Comparison of ENCODE assay signal across 16 cellular contexts in the genomic region with DNA sequence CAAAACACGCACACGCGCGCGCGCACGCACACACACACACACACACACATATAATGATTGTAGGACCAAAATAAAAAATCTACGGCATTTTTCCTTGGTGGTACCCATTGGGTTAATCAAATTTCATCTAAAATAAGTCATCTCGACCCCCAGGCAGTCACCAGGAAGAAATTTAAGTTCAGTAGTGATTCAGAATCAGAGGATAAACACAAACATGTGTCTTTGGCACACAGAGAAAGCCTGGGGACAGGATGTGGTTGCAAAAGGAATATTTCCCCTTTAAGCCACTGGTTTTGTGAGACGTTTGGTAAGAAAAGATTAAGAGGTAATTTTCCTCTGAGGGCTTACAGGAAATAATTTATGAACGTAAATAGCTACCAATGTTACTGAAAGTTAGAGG.
DNase-seq lines count a peak whose midpoint lies in the region; ATAC-seq, FAIRE-seq and TF ChIP-seq lines count a peak whose summit lies in the region.
"Had no signal": no experiment of that assay in that cellular context is flagged by ENCODE, and none has a peak within 500 bp of the region (broad histone marks: within the 10 kb centered on the region; RNA-seq: fewer than 3 reads in every experiment).

No MANE protein-coding gene starts in this region.

- no peak overlapping the region for H3K9ac ChIP-seq in MM.1S (ENCODE audit: low read length)
- H3K9ac ChIP-seq in astrocyte (ENCODE audit: low read length) = no peak overlapping the region
- no peak overlapping the region for H3K9ac ChIP-seq in neuronal stem cell (ENCODE audit: low read depth, low read length, poor library complexity)

- H3K4me3 ChIP-seq in MM.1S (ENCODE audit: low read length) (no peak overlapping the region), astrocyte (ENCODE audit: insufficient read depth, low read depth, low read length) (no peak overlapping the region), neuronal stem cell (ENCODE audit: low read length in 2 of 2) (no peak overlapping the region)

- no peak overlapping the region for H3K27ac Mint-ChIP-seq in astrocyte (ENCODE audit: unreplicated experiment)
- H3K27ac Mint-ChIP-seq in activated CD8-positive, alpha-beta T cell treated with anti-CD3 and anti-CD28 coated beads, Interleukin-2, amount 10 ng/mL, durations not matched to agents 7 days and 5 days = no peak overlapping the region
- H3K27ac Mint-ChIP-seq: activated T-helper 1 cell treated with anti-CD3 and anti-CD28 coated beads, Interleukin-12 subunit alpha, Interleukin-12 subunit beta, Interleukin-2, Interleukin-4 antibody, amounts not matched to agents 30 ng/mL and 10 ng/mL and 1 ng/mL, durations not matched to agents 14 hours and 24 hours and 36 hours; nephron progenitor cell had no signal

- H3K36me3 Mint-ChIP-seq in astrocyte (ENCODE audit: low read depth, unreplicated experiment) = no peaks in the 10 kb centered on the region
- no peaks in the 10 kb centered on the region for H3K36me3 Mint-ChIP-seq in activated CD8-positive, alpha-beta T cell treated with anti-CD3 and anti-CD28 coated beads, Interleukin-2, amount 10 ng/mL, durations not matched to agents 7 days and 5 days (ENCODE audit: low read depth)

- H3K79me2 ChIP-seq in MM.1S (ENCODE audit: low read length) (no peaks in the 10 kb centered on the region), astrocyte (ENCODE audit: insufficient read depth, low read length) (no peaks in the 10 kb centered on the region)

- H3K27ac ChIP-seq in MM.1S (ENCODE audit: low read length) = no peak overlapping the region
- H3K27ac ChIP-seq in astrocyte (ENCODE audit: low read depth, low read length) = peak overlapping the region; percentile 60
- H3K27ac ChIP-seq in neuronal stem cell (replicated peaks; ENCODE audit: low read length) = no peak overlapping the region

- no peak overlapping the region for H3K4me3 Mint-ChIP-seq in astrocyte (ENCODE audit: unreplicated experiment)
- H3K4me3 Mint-ChIP-seq in activated CD8-positive, alpha-beta T cell treated with anti-CD3 and anti-CD28 coated beads, Interleukin-2, amount 10 ng/mL, durations not matched to agents 7 days and 5 days = no peak overlapping the region
- H3K4me3 Mint-ChIP-seq: activated T-helper 1 cell treated with anti-CD3 and anti-CD28 coated beads, Interleukin-12 subunit alpha, Interleukin-12 subunit beta, Interleukin-2, Interleukin-4 antibody, amounts not matched to agents 30 ng/mL and 10 ng/mL and 1 ng/mL, durations not matched to agents 14 hours and 24 hours and 36 hours; nephron progenitor cell had no signal

- TF ChIP-seq CTCF in MM.1S (IDR thresholded peaks at IDR 0.05; ENCODE audit: low read length) (no peak), astrocyte (IDR thresholded peaks at IDR 0.05; ENCODE audit: insufficient read depth, low read depth, low read length) (no peak)

- H3K9me3 ChIP-seq in MM.1S (replicated peaks; ENCODE audit: insufficient read depth, low read length) (no peaks in the 10 kb centered on the region), astrocyte (ENCODE audit: insufficient read depth, low read depth, low read length) (no peaks in the 10 kb centered on the region), neuronal stem cell (replicated peaks in 1 of 2; ENCODE audit: control insufficient read depth in 2 of 2, insufficient read depth in 1 of 2, low read depth in 1 of 2, low read length in 2 of 2) (no peaks in the 10 kb centered on the region)

- no peak overlapping the region for H2BK120ac ChIP-seq in neuronal stem cell (ENCODE audit: low read depth, low read length)

- CTCF ChIA-PET in activated CD8-positive, alpha-beta T cell treated with anti-CD3 and anti-CD28 coated beads, Interleukin-2, amount 10 ng/mL, durations not matched to agents 7 days and 5 days (lab: Charles Lee) = interaction anchor here (2.0 kb wide), 1 partner anchor 10 kb away, joined by 7 read pairs; no protein-coding TSS in a partner anchor

- H2AFZ ChIP-seq in MM.1S (ENCODE audit: low read length) (no peak overlapping the region), astrocyte (ENCODE audit: low read depth, low read length) (no peak overlapping the region), neuronal stem cell (ENCODE audit: low read length) (no peak overlapping the region)

- H3K27me3 ChIP-seq in MM.1S (replicated peaks; ENCODE audit: insufficient read depth, low read length) = no peaks in the 10 kb centered on the region
- no peaks in the 10 kb centered on the region for H3K27me3 ChIP-seq in astrocyte (ENCODE audit: insufficient read depth, low read length)
- H3K27me3 ChIP-seq in neuronal stem cell (ENCODE audit: control insufficient read depth in 3 of 3, insufficient read depth in 3 of 3, low read depth in 1 of 3, low read length in 3 of 3) = no peaks in the 10 kb centered on the region

- POLR2A ChIA-PET in activated CD8-positive, alpha-beta T cell treated with anti-CD3 and anti-CD28 coated beads, Interleukin-2, amount 10 ng/mL, durations not matched to agents 7 days and 5 days (lab: Charles Lee) = no interaction called here

- peak; percentile 17 for FAIRE-seq in astrocyte (lab: Jason Lieb, UNC)
- FAIRE-seq: HepG2 had no signal

- no peak overlapping the region for H3K14ac ChIP-seq in neuronal stem cell (ENCODE audit: low read length)

- H3K79me1 ChIP-seq in neuronal stem cell (ENCODE audit: low read depth, low read length) = no peaks in the 10 kb centered on the region

- H4K8ac ChIP-seq in neuronal stem cell (ENCODE audit: low read depth, low read length) = no peak overlapping the region

- H3K36me3 ChIP-seq in MM.1S (replicated peaks; ENCODE audit: insufficient read depth, low read length) (no peaks in the 10 kb centered on the region), astrocyte (ENCODE audit: insufficient read depth, low read length) (no peaks in the 10 kb centered on the region), neuronal stem cell (replicated peaks in 1 of 2; ENCODE audit: control insufficient read depth in 2 of 2, insufficient read depth in 2 of 2, low read length in 2 of 2) (no peaks in the 10 kb centered on the region)

- no peak overlapping the region for H2BK5ac ChIP-seq in neuronal stem cell (ENCODE audit: low read length)

- H4K20me1 ChIP-seq in MM.1S (ENCODE audit: insufficient read depth, low read length) (no peaks in the 10 kb centered on the region), astrocyte (ENCODE audit: insufficient read depth, low read length) (no peaks in the 10 kb centered on the region)

- no peak for ATAC-seq in activated CD8-positive, alpha-beta T cell treated with anti-CD3 and anti-CD28 coated beads, Interleukin-2, amount 10 ng/mL, durations not matched to agents 7 days and 5 days
- no peak for ATAC-seq in GM18873 (IDR thresholded peaks at IDR 0.05; ENCODE audit: low FRiP score, unreplicated experiment)
- ATAC-seq: HepG2 had no signal

- WGBS in neuronal stem cell (ENCODE audit: extremely low coverage in 2 of 2, insufficient read length in 2 of 2, insufficient replicate concordance in 1 of 2), 2 donors = no CpG with 5 or more reads among the region's 11 CpGs

- no peaks in the 10 kb centered on the region for H3K27me3 Mint-ChIP-seq in astrocyte (ENCODE audit: low read depth, unreplicated experiment)
- H3K27me3 Mint-ChIP-seq in activated CD8-positive, alpha-beta T cell treated with anti-CD3 and anti-CD28 coated beads, Interleukin-2, amount 10 ng/mL, durations not matched to agents 7 days and 5 days (ENCODE audit: low read depth) = no peaks in the 10 kb centered on the region

- H4K91ac ChIP-seq in neuronal stem cell (ENCODE audit: low read depth, low read length, poor library complexity) = no peak overlapping the region

- no peaks in the 10 kb centered on the region for H3K9me2 ChIP-seq in MM.1S (replicated peaks; ENCODE audit: insufficient read depth, low read length)

- no peak overlapping the region for H3K4ac ChIP-seq in neuronal stem cell (ENCODE audit: low read length)

- H2BK15ac ChIP-seq in neuronal stem cell (ENCODE audit: low read length) = no peak overlapping the region

- peaks cover 45% of the 10 kb centered on the region for H3K4me1 Mint-ChIP-seq in astrocyte (ENCODE audit: low read depth, unreplicated experiment)
- peaks cover 4% of the 10 kb centered on the region for H3K4me1 Mint-ChIP-seq in activated CD8-positive, alpha-beta T cell treated with anti-CD3 and anti-CD28 coated beads, Interleukin-2, amount 10 ng/mL, durations not matched to agents 7 days and 5 days (ENCODE audit: low read depth)
- H3K4me1 Mint-ChIP-seq: nephron progenitor cell had no signal

- H2BK12ac ChIP-seq in neuronal stem cell (ENCODE audit: low read length) = no peak overlapping the region

- no peaks in the 10 kb centered on the region for H3K9me3 Mint-ChIP-seq in astrocyte (ENCODE audit: unreplicated experiment)
- no peaks in the 10 kb centered on the region for H3K9me3 Mint-ChIP-seq in activated CD8-positive, alpha-beta T cell treated with anti-CD3 and anti-CD28 coated beads, Interleukin-2, amount 10 ng/mL, durations not matched to agents 7 days and 5 days (ENCODE audit: insufficient read depth)
- H3K9me3 Mint-ChIP-seq: activated T-helper 1 cell treated with anti-CD3 and anti-CD28 coated beads, Interleukin-12 subunit alpha, Interleukin-12 subunit beta, Interleukin-2, Interleukin-4 antibody, amounts not matched to agents 30 ng/mL and 10 ng/mL and 1 ng/mL, durations not matched to agents 14 hours and 24 hours and 36 hours; nephron progenitor cell had no signal

- H3K4me2 ChIP-seq in MM.1S (ENCODE audit: low read depth, low read length) (no peak overlapping the region), astrocyte (ENCODE audit: low read length) (peak overlapping the region; percentile 50), neuronal stem cell (ENCODE audit: insufficient read depth, low read length, poor library complexity, severe bottlenecking) (no peak overlapping the region)

- H2AK5ac ChIP-seq in neuronal stem cell (ENCODE audit: low read depth, low read length) = no peak overlapping the region

- H3K18ac ChIP-seq in neuronal stem cell (ENCODE audit: low read length) = no peak overlapping the region

- no peak overlapping the region for H3K23ac ChIP-seq in neuronal stem cell (ENCODE audit: low read depth, low read length, poor library complexity)

- no peaks in the 10 kb centered on the region; the same call in 1 of the 2 replicates for H3F3A ChIP-seq in MM.1S (ENCODE audit: insufficient read depth, low read length)

- H3K4me1 ChIP-seq in MM.1S (ENCODE audit: low read length) (peaks cover 17% of the 10 kb centered on the region), astrocyte (ENCODE audit: insufficient read depth, low read length) (peaks cover 47% of the 10 kb centered on the region), neuronal stem cell (ENCODE audit: control insufficient read depth in 2 of 2, insufficient read depth in 1 of 2, low read depth in 1 of 2, low read length in 2 of 2) (no peaks in the 10 kb centered on the region)

- DNase-seq in EH (ENCODE audit: low read depth) = peak; percentile 92
- DNase-seq in MM.1S = peak; percentile 31
- peak; percentile 78 for DNase-seq in astrocyte (ENCODE audit: low read depth)
- peak; percentile 73 for DNase-seq in iris pigment epithelial cell (ENCODE audit: low read depth)
- DNase-seq in neuronal stem cell (ENCODE audit: low spot score) = no peak
- no peak for DNase-seq in activated CD8-positive, alpha-beta T cell treated with anti-CD3 and anti-CD28 coated beads, Interleukin-2, amount 10 ng/mL, durations not matched to agents 7 days and 5 days
- no peak for DNase-seq in GF-D8 (lab: John Stamatoyannopoulos, UW)
- DNase-seq: aorta, hippocampal formation, NCI-H2029 treated with DMSO at 0.1 percent for 48 hours, NCI-H82, nephron progenitor cell, substantia nigra had no signal

Comparison
In these comparisons a context has a peak if more than half of its experiments do, and no peak if none do; other contexts are left out.
1. DNase-seq: peak in EH (single experiment), MM.1S (single experiment), astrocyte (single experiment) and iris pigment epithelial cell (single experiment); none in neuronal stem cell (single experiment), activated CD8-positive, alpha-beta T cell treated with anti-CD3 and anti-CD28 coated beads, Interleukin-2, amount 10 ng/mL, durations not matched to agents 7 days and 5 days (single experiment) and GF-D8 (single experiment).